Comparison of ENCODE assay signal across 31 cellular contexts in genomic region chr1:54169068-54169467, GRCh38. TPM values are rescaled to one million over a fixed set of nuclear protein-coding genes. Genes with fewer than 3 reads are reported as not detected.
"Had no signal": no experiment of that assay in that cellular context is flagged by ENCODE, and none has a peak within 500 bp of the region (broad histone marks: within the 10 kb centered on the region; RNA-seq: fewer than 3 reads in every experiment).

No MANE protein-coding gene starts in this region.

- H3K9me3 ChIP-seq: colonic mucosa, esophagus squamous epithelium, gastrocnemius medialis, heart right ventricle, left lung, lower lobe of right lung, mucosa of descending colon had no signal

- H3K27me3 ChIP-seq: colonic mucosa, esophagus squamous epithelium, gastrocnemius medialis, heart right ventricle, left lung had no signal

- H3K4me3 Mint-ChIP-seq: dendritic cell treated with granulocyte-macrophage colony-stimulating factor and Interleukin-4, amounts not matched to agents 40 ng/mL and 50 ng/mL, for 4 days; effector memory CD8-positive, alpha-beta T cell; endodermal cell; mesothelial cell of epicardium; naive B cell had no signal

- H3K27me3 Mint-ChIP-seq: dendritic cell treated with granulocyte-macrophage colony-stimulating factor and Interleukin-4, amounts not matched to agents 40 ng/mL and 50 ng/mL, for 4 days; effector memory CD8-positive, alpha-beta T cell; naive B cell had no signal

- H3K36me3 ChIP-seq: colonic mucosa, gastrocnemius medialis, left lung, lower lobe of right lung had no signal

- DNase-seq: colonic mucosa; cortex of kidney; effector CD8-positive, alpha-beta T cell; effector memory CD8-positive, alpha-beta T cell; endodermal cell; erythroblast; esophagus squamous epithelium; foreskin fibroblast; foreskin melanocyte; gastrocnemius medialis; glutamatergic neuron; head of caudate nucleus; heart right ventricle; hippocampal formation; left cardiac atrium; left lung; left ventricle myocardium superior; lower lobe of right lung; mesenchymal stem cell; mucosa of descending colon; naive B cell had no signal

- H3K27ac ChIP-seq: colonic mucosa, epithelial cell of prostate, esophagus squamous epithelium, gastrocnemius medialis, heart right ventricle, left lung, lower lobe of right lung had no signal

- H3K4me1 ChIP-seq: heart right ventricle, left lung, lower lobe of right lung had no signal

- ATAC-seq: effector memory CD8-positive, alpha-beta T cell; gastrocnemius medialis; heart right ventricle; left cardiac atrium; left lung; left ventricle myocardium superior; lower lobe of right lung; mucosa of descending colon had no signal

- FAIRE-seq: endometrium, islet of Langerhans had no signal

- H3K36me3 Mint-ChIP-seq: mesothelial cell of epicardium, naive B cell had no signal

- H3K27ac Mint-ChIP-seq: dendritic cell treated with granulocyte-macrophage colony-stimulating factor and Interleukin-4, amounts not matched to agents 40 ng/mL and 50 ng/mL, for 4 days; effector memory CD8-positive, alpha-beta T cell; endodermal cell; mesothelial cell of epicardium had no signal

- H3K9me3 Mint-ChIP-seq: dendritic cell treated with granulocyte-macrophage colony-stimulating factor and Interleukin-4, amounts not matched to agents 40 ng/mL and 50 ng/mL, for 4 days; effector memory CD8-positive, alpha-beta T cell; endodermal cell; mesothelial cell of epicardium; naive B cell had no signal

- H3K4me3 ChIP-seq: colonic mucosa, esophagus squamous epithelium, gastrocnemius medialis, heart right ventricle, left lung, lower lobe of right lung, mucosa of descending colon had no signal

- H3K4me1 Mint-ChIP-seq: endodermal cell, mesothelial cell of epicardium, naive B cell had no signal

RNA-seq across cellular contexts. Expression of gene CDCP2, which starts 16.3 kb away (rescaled TPM):
- total RNA-seq: endodermal cell, esophagus mucosa, gastrocnemius medialis, glomerular endothelial cell, kidney epithelial cell, left cardiac atrium, left ventricle myocardium superior, lower lobe of right lung, mesothelial cell of epicardium, myocyte had no signal
- polyA plus RNA-seq: keratinocyte had no signal
